9 cellular contexts compared by ENCODE assay signal in genomic region chr9:33921967-33922895, GRCh38.
DNase-seq lines count a peak whose midpoint lies in the region; ATAC-seq and TF ChIP-seq lines count a peak whose summit lies in the region.
"Had no signal": no experiment of that assay in that cellular context is flagged by ENCODE, and none has a peak within 500 bp of the region (broad histone marks: within the 10 kb centered on the region; RNA-seq: fewer than 3 reads in every experiment).

No MANE protein-coding gene starts in this region.

- H3K9me3 ChIP-seq in hepatocyte (ENCODE audit: low read depth), result no peaks in the 10 kb centered on the region
- H3K9me3 ChIP-seq: ovary had no signal

- ATAC-seq in HG03159 (IDR thresholded peaks at IDR 0.05; ENCODE audit: unreplicated experiment), result peak; percentile 51
- no peak for ATAC-seq in GM19397 (IDR thresholded peaks at IDR 0.05; ENCODE audit: unreplicated experiment)
- no peak for ATAC-seq in GM21423 (IDR thresholded peaks at IDR 0.05; ENCODE audit: unreplicated experiment)

- H3K27ac Mint-ChIP-seq in type B pancreatic cell, result peak overlapping the region; percentile 14

- H3K27me3 Mint-ChIP-seq in type B pancreatic cell, result no peaks in the 10 kb centered on the region

- peak; percentile 47 for TF ChIP-seq CTCF in hepatocyte (IDR thresholded peaks at IDR 0.05; ENCODE audit: poor library complexity)
- peak; percentile 77 for TF ChIP-seq CTCF in type B pancreatic cell (conservative IDR thresholded peaks at IDR 0.05)

- no peaks in the 10 kb centered on the region for H4K20me1 ChIP-seq in hepatocyte (ENCODE audit: insufficient read depth, poor library complexity, severe bottlenecking)

- no peak overlapping the region for H3K4me2 ChIP-seq in hepatocyte

- no peak overlapping the region for H3K4me3 Mint-ChIP-seq in type B pancreatic cell

- 96% methylated on average over 14 of the region's 14 CpGs for WGBS in hepatocyte (ENCODE audit: low lambda C conversion rate, missing lambda C conversion rate)

- H3K36me3 Mint-ChIP-seq in type B pancreatic cell, result peaks cover 36% of the 10 kb centered on the region

- H3K9me3 Mint-ChIP-seq in type B pancreatic cell, result no peaks in the 10 kb centered on the region

- no peaks in the 10 kb centered on the region for H3K9me2 ChIP-seq in hepatocyte (replicated peaks; ENCODE audit: insufficient read depth)

- no peaks in the 10 kb centered on the region for H3K4me1 Mint-ChIP-seq in type B pancreatic cell (ENCODE audit: unreplicated experiment)

- no peak overlapping the region for H3K27ac ChIP-seq in hepatocyte
- H3K27ac ChIP-seq: ovary had no signal

- no peaks in the 10 kb centered on the region for H3K36me3 ChIP-seq in hepatocyte (replicated peaks; ENCODE audit: insufficient read depth, low read depth)
- H3K36me3 ChIP-seq: ovary had no signal

- DNase-seq in ELF-1 (ENCODE audit: low read depth, low spot score) (peak; percentile 46), hepatocyte (ENCODE audit: low spot score) (peak; percentile 31), type B pancreatic cell (ENCODE audit: extremely low spot score, unreplicated experiment) (no peak), SW480 (ENCODE audit: low spot score) (no peak)
- peak; percentile 26 to 42 for DNase-seq in activated CD4-positive, alpha-beta T cell treated with anti-CD3 and anti-CD28 coated beads, Interleukin-2, amount 50 U/mL, for 48 hours

- no peak overlapping the region for H2AFZ ChIP-seq in hepatocyte

- H3K4me1 ChIP-seq in hepatocyte (ENCODE audit: insufficient read depth), result no peaks in the 10 kb centered on the region

- H3K27me3 ChIP-seq in hepatocyte, result no peaks in the 10 kb centered on the region
- H3K27me3 ChIP-seq: ovary had no signal

- H3K4me3 ChIP-seq in hepatocyte, result no peak overlapping the region
- H3K4me3 ChIP-seq: ovary had no signal

- peaks cover 5% of the 10 kb centered on the region for H3K79me2 ChIP-seq in hepatocyte

Comparison
In these comparisons a context has a peak if more than half of its experiments do, and no peak if none do; other contexts are left out.
1. DNase-seq: peak in ELF-1 (single experiment), activated CD4-positive, alpha-beta T cell treated with anti-CD3 and anti-CD28 coated beads, Interleukin-2, amount 50 U/mL, for 48 hours (2 of 2) and hepatocyte (single experiment); none in type B pancreatic cell (single experiment) and SW480 (single experiment).